Comparison of ENCODE assay signal across 8 cellular contexts in genomic region chr6:149955256-149955974, GRCh38. TPM values are rescaled to one million over a fixed set of nuclear protein-coding genes. Genes with fewer than 3 reads are reported as not detected.
"Had no signal": no experiment of that assay in that cellular context is flagged by ENCODE, and none has a peak within 500 bp of the region (broad histone marks: within the 10 kb centered on the region; RNA-seq: fewer than 3 reads in every experiment).

No MANE protein-coding gene starts in this region.

RNA-seq across cellular contexts. Expression of gene ULBP1, which starts 8.3 kb away (rescaled TPM):
- total RNA-seq: skeletal muscle tissue, vagina had no signal

RNA-seq across cellular contexts. Expression of gene ULBP2, which starts 13.6 kb away (rescaled TPM):
- total RNA-seq: skeletal muscle tissue, vagina had no signal

RNA-seq across cellular contexts. Expression of gene RAET1G, which starts 32.5 kb away (rescaled TPM):
- total RNA-seq: activated CD8-positive, alpha-beta memory T cell treated with anti-CD3 and anti-CD28 coated beads for 36 hours; activated naive CD4-positive, alpha-beta T cell treated with anti-CD3 and anti-CD28 coated beads, Interleukin-2, amount 50 U/mL, for 72 hours; cerebellum; skeletal muscle tissue; testis had no signal
- polyA plus RNA-seq: neural cell had no signal

RNA-seq across cellular contexts. Expression of gene RAET1E, which starts 57.5 kb away (rescaled TPM):
- total RNA-seq: activated CD8-positive, alpha-beta memory T cell treated with anti-CD3 and anti-CD28 coated beads for 36 hours; cerebellum; hepatocyte had no signal
- polyA plus RNA-seq: hepatocyte, neural cell had no signal
